Comparison of ENCODE assay signal across 8 cellular contexts in the genomic region with DNA sequence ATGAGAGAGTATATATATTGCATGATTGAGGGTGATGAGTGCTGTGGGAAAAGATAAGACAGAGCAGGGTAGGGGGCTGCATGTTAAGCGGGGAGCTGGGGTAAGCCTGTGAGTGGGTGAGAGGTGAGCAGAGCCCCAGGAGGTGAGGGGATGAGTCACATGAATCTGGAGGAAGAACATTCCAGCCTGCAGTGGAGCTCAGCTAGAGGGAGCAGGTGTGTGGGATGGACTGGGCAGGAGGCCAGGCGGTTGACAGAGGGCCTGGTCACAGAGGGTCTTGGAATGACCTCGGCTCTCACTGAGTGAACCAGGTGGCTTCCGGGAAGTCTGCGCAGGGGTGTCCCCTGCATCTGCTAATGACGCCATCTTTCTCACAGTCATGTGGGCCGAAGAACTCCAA. TPM values are rescaled to one million over a fixed set of nuclear protein-coding genes. Genes with fewer than 3 reads are reported as not detected.
DNase-seq lines count a peak whose midpoint lies in the region; ATAC-seq and FAIRE-seq lines count a peak whose summit lies in the region.

No MANE protein-coding gene starts in this region.

- no peaks in the 10 kb centered on the region for H3K9me3 Mint-ChIP-seq in activated naive CD4-positive, alpha-beta T cell treated with anti-CD3 and anti-CD28 coated beads, Interleukin-2, amount 50 U/mL, for 72 hours

- no peak for FAIRE-seq in urothelium cell line (lab: Jason Lieb, UNC)

- H3K36me3 Mint-ChIP-seq in activated naive CD4-positive, alpha-beta T cell treated with anti-CD3 and anti-CD28 coated beads, Interleukin-2, amount 50 U/mL, for 72 hours, result peaks cover 18 to 36% of the 10 kb centered on the region in 2 donors

- DNase-seq in activated naive CD4-positive, alpha-beta T cell treated with anti-CD3 and anti-CD28 coated beads, Interleukin-2, amount 50 U/mL, for 72 hours (ENCODE audit: low spot score in 2 of 2), result no peak
- no peak for DNase-seq in activated naive CD4-positive, alpha-beta T cell (lab: John Stamatoyannopoulos, UW)
- DNase-seq in astrocyte of the hippocampus (ENCODE audit: low read depth, low spot score), result peak; percentile 85
- peak; percentile 90 for DNase-seq in kidney glomerular epithelial cell (lab: John Stamatoyannopoulos, UW)
- DNase-seq in urothelium cell line (ENCODE audit: low spot score), result peak; percentile 82
- DNase-seq in SIG-M5 (lab: John Stamatoyannopoulos, UW), result no peak
- DNase-seq in NCI-H345 (lab: John Stamatoyannopoulos, UW), result no peak

- no peak for ATAC-seq in activated naive CD4-positive, alpha-beta T cell treated with anti-CD3 and anti-CD28 coated beads, Interleukin-2, amount 50 U/mL, for 72 hours
- no peak for ATAC-seq in GM21360 (IDR thresholded peaks at IDR 0.05; ENCODE audit: unreplicated experiment)

- peak overlapping the region; percentile 47 to 81 for H3K27ac Mint-ChIP-seq in activated naive CD4-positive, alpha-beta T cell treated with anti-CD3 and anti-CD28 coated beads, Interleukin-2, amount 50 U/mL, for 72 hours

RNA-seq across cellular contexts. Expression of a gene that starts 44.4 kb away (rescaled TPM):
- total RNA-seq in activated naive CD4-positive, alpha-beta T cell treated with anti-CD3 and anti-CD28 coated beads, Interleukin-2, amount 50 U/mL, for 72 hours, result 10 to 100 TPM; 64.3 to 70.1 TPM

RNA-seq across cellular contexts. Expression of a gene that starts 47.5 kb away (rescaled TPM):
- total RNA-seq in activated naive CD4-positive, alpha-beta T cell treated with anti-CD3 and anti-CD28 coated beads, Interleukin-2, amount 50 U/mL, for 72 hours, result 10 to 100 TPM; 64.7 to 65.2 TPM

RNA-seq across cellular contexts. Expression of a gene that starts 51.7 kb away (rescaled TPM):
- 10 to 100 TPM; 14.9 to 18.3 TPM for total RNA-seq in activated naive CD4-positive, alpha-beta T cell treated with anti-CD3 and anti-CD28 coated beads, Interleukin-2, amount 50 U/mL, for 72 hours

Comparison
In these comparisons a context has a peak if more than half of its experiments do, and no peak if none do; other contexts are left out.
1. DNase-seq: peak in astrocyte of the hippocampus (single experiment), kidney glomerular epithelial cell (single experiment) and urothelium cell line (single experiment); none in activated naive CD4-positive, alpha-beta T cell treated with anti-CD3 and anti-CD28 coated beads, Interleukin-2, amount 50 U/mL, for 72 hours (0 of 2), activated naive CD4-positive, alpha-beta T cell (0 of 4), SIG-M5 (single experiment) and NCI-H345 (single experiment).